In genomic region chr19:13795595-13796300, GRCh38 we compare ENCODE assay signal across 1 cellular context.
TF ChIP-seq lines count a peak whose summit lies in the region.

No MANE protein-coding gene starts in this region.

TF ChIP-seq in K562, 482 proteins besides CTCF, POLR2A, EP300 and RAD21 (continued from another document):
- TF ChIP-seq FOXA3 (CRISPR knock-in tag; conservative IDR thresholded peaks at IDR 0.05 in 1 of 2, IDR thresholded peaks at IDR 0.05 in 1 of 2): no peak
- TF ChIP-seq NCOA2 (IDR thresholded peaks at IDR 0.05; ENCODE audit: partially characterized antibody in 2 of 2): no peak
- no peak for TF ChIP-seq ZNF445 (CRISPR knock-in tag; IDR thresholded peaks at IDR 0.05; ENCODE audit: low read depth)
- no peak for TF ChIP-seq NFXL1 (CRISPR knock-in tag; IDR thresholded peaks at IDR 0.05)
- TF ChIP-seq DEAF1 (CRISPR knock-in tag; IDR thresholded peaks at IDR 0.05): no peak
- TF ChIP-seq PHF20 (IDR thresholded peaks at IDR 0.05; ENCODE audit: partially characterized antibody): no peak
- TF ChIP-seq ZNF778 (CRISPR knock-in tag; IDR thresholded peaks at IDR 0.05): no peak
